In the genomic region with DNA sequence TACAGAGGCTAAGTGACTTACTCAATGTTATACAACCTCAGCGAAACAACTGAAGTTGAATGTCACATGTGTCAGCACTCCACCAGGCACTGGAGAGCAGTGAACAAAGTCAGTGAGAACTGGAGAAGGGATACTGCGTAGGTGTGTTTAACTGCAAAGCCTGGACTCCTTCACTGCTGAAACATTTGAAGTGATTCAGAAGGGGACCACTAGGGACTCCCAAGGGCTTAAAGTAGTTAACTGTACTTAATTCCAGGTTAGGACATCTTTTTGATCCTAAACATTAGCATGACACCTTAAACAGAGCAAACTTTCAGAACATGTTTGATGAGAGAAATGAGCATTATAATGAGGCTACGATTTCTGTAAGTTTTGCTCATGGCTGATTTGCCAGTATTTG, we compare ENCODE assay signal across 10 cellular contexts. TPM values are rescaled to one million over a fixed set of nuclear protein-coding genes. Genes with fewer than 3 reads are reported as not detected.
DNase-seq lines count a peak whose midpoint lies in the region; ATAC-seq, FAIRE-seq and TF ChIP-seq lines count a peak whose summit lies in the region.
"Had no signal": no experiment of that assay in that cellular context is flagged by ENCODE, and none has a peak within 500 bp of the region (broad histone marks: within the 10 kb centered on the region; RNA-seq: fewer than 3 reads in every experiment).

No MANE protein-coding gene starts in this region.

- H3K27ac Mint-ChIP-seq in glutamatergic neuron (ENCODE audit: unreplicated experiment): no peak overlapping the region
- H3K27ac Mint-ChIP-seq: activated CD4-positive, alpha-beta memory T cell treated with anti-CD3 and anti-CD28 coated beads, Interleukin-2, amount 10 ng/mL, durations not matched to agents 7 days and 5 days had no signal

- H3K4me3 ChIP-seq in HAP-1 (no peak overlapping the region), SK-N-SH (ENCODE audit: low read depth in 2 of 2, low read length in 1 of 2) (no peak overlapping the region)

- no peaks in the 10 kb centered on the region for H3F3A ChIP-seq in SK-N-SH (replicated peaks; ENCODE audit: insufficient read depth)

- no peak for TF ChIP-seq POLR2A in erythroblast (IDR thresholded peaks at IDR 0.05; ENCODE audit: low read length)

- H3K79me2 ChIP-seq in SK-N-SH (ENCODE audit: insufficient read depth): no peaks in the 10 kb centered on the region

- CTCF ChIA-PET in SK-N-SH (lab: Yijun Ruan, JAX): interaction anchor here (0.7 to 2.3 kb wide), 13 partner anchors 10 to 863 kb away, joined by 3 to 19 read pairs (median 5); no protein-coding TSS in a partner anchor

- H3K27me3 ChIP-seq in HAP-1 (ENCODE audit: low read depth) (peaks cover 10% of the 10 kb centered on the region), SK-N-SH (ENCODE audit: insufficient read depth) (no peaks in the 10 kb centered on the region)

- in situ Hi-C loops in HAP-1 (cut with MboI; ENCODE audit: low sequenced_read_pairs): loop anchor here (10.0 kb wide), 2 partner anchors 517 to 867 kb away; no protein-coding TSS in a partner anchor

- H3K9me3 Mint-ChIP-seq in glutamatergic neuron (ENCODE audit: unreplicated experiment): no peaks in the 10 kb centered on the region

- peaks cover 5% of the 10 kb centered on the region for H3K36me3 Mint-ChIP-seq in glutamatergic neuron (ENCODE audit: unreplicated experiment)

- H3K36me3 ChIP-seq in HAP-1 (replicated peaks): no peaks in the 10 kb centered on the region
- no peaks in the 10 kb centered on the region for H3K36me3 ChIP-seq in SK-N-SH (replicated peaks in 1 of 2; ENCODE audit: control insufficient read depth in 1 of 2, insufficient read depth in 2 of 2, low read length in 1 of 2)

- no peaks in the 10 kb centered on the region for H3K9me2 ChIP-seq in SK-N-SH

- no peaks in the 10 kb centered on the region for H3K4me1 ChIP-seq in HAP-1
- H3K4me1 ChIP-seq in SK-N-SH (ENCODE audit: control insufficient read depth in 1 of 2, insufficient read depth in 2 of 2, low read depth in 1 of 2, low read length in 1 of 2): no peaks in the 10 kb centered on the region

- no peak overlapping the region for H3K27ac ChIP-seq in SK-N-SH (ENCODE audit: low read depth in 2 of 2, low read length in 1 of 2)

- no peak for ATAC-seq in HG02870 (IDR thresholded peaks at IDR 0.05; ENCODE audit: unreplicated experiment)

- H3K4me1 Mint-ChIP-seq in glutamatergic neuron (ENCODE audit: low read depth, unreplicated experiment): no peaks in the 10 kb centered on the region

- H3K9ac ChIP-seq in SK-N-SH: no peak overlapping the region

- TF ChIP-seq EP300 in SK-N-SH (IDR thresholded peaks at IDR 0.05; ENCODE audit: borderline replicate concordance in 1 of 2, low read depth in 1 of 2, low read length in 1 of 2): no peak

- TF ChIP-seq CTCF in D721Med (IDR thresholded peaks at IDR 0.05; ENCODE audit: insufficient read depth, missing control alignments) (peak; percentile 11), SK-N-SH (IDR thresholded peaks at IDR 0.05) (peak; percentile 38; the same call in 1 of the 2 replicates), glutamatergic neuron (IDR thresholded peaks at IDR 0.05; ENCODE audit: partially characterized antibody, unreplicated experiment) (peak; percentile 19)

- DNase-seq in D721Med (ENCODE audit: insufficient read length, low spot score) (no peak), HAP-1 (ENCODE audit: low spot score in 2 of 2) (peak; percentile 24 to 25), SK-N-SH (no peak), glutamatergic neuron (no peak), NCI-H1048 (lab: John Stamatoyannopoulos, UW) (no peak), erythroblast (lab: John Stamatoyannopoulos, UW) (no peak)
- no peak for DNase-seq in stimulated activated CD4-positive, alpha-beta T cell treated with anti-CD3 and anti-CD28 coated beads, Interleukin-2, amount 100 ng/mL, for 48 hours
- DNase-seq: activated CD4-positive, alpha-beta memory T cell treated with anti-CD3 and anti-CD28 coated beads, Interleukin-2, amount 10 ng/mL, durations not matched to agents 7 days and 5 days had no signal

- no peaks in the 10 kb centered on the region for H4K20me1 ChIP-seq in SK-N-SH (ENCODE audit: insufficient read depth)

- POLR2A ChIA-PET in SK-N-SH (lab: Yijun Ruan, JAX): no interaction called here

- TF ChIP-seq RAD21 in SK-N-SH (IDR thresholded peaks at IDR 0.05; ENCODE audit: low read length): no peak

- H3K4me3 Mint-ChIP-seq in glutamatergic neuron (ENCODE audit: unreplicated experiment): no peak overlapping the region
- H3K4me3 Mint-ChIP-seq: activated CD4-positive, alpha-beta memory T cell treated with anti-CD3 and anti-CD28 coated beads, Interleukin-2, amount 10 ng/mL, durations not matched to agents 7 days and 5 days; IgD-negative memory B cell had no signal

- H2AFZ ChIP-seq in SK-N-SH (ENCODE audit: low read depth): no peak overlapping the region

- H3K27me3 Mint-ChIP-seq in glutamatergic neuron (ENCODE audit: unreplicated experiment): no peaks in the 10 kb centered on the region
- H3K27me3 Mint-ChIP-seq: activated CD4-positive, alpha-beta memory T cell treated with anti-CD3 and anti-CD28 coated beads, Interleukin-2, amount 10 ng/mL, durations not matched to agents 7 days and 5 days; IgD-negative memory B cell had no signal

- no peak for FAIRE-seq in D721Med (lab: Jason Lieb, UNC)

- WGBS in SK-N-SH (ENCODE audit: low lambda C conversion rate): 59% methylated on average over 3 of the region's 3 CpGs

- H3K4me2 ChIP-seq in SK-N-SH: no peak overlapping the region

- H3K9me3 ChIP-seq in HAP-1 (no peaks in the 10 kb centered on the region; the same call in 1 of the 2 replicates), SK-N-SH (peaks cover 10% of the 10 kb centered on the region; the same call in 1 of the 2 replicates)

TF ChIP-seq in SK-N-SH, 30 proteins besides CTCF, POLR2A, EP300 and RAD21:
- TF ChIP-seq, protein P1, sequence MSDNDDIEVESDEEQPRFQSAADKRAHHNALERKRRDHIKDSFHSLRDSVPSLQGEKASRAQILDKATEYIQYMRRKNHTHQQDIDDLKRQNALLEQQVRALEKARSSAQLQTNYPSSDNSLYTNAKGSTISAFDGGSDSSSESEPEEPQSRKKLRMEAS (IDR thresholded peaks at IDR 0.05; ENCODE audit: low read depth): no peak
- TF ChIP-seq, protein P2, sequence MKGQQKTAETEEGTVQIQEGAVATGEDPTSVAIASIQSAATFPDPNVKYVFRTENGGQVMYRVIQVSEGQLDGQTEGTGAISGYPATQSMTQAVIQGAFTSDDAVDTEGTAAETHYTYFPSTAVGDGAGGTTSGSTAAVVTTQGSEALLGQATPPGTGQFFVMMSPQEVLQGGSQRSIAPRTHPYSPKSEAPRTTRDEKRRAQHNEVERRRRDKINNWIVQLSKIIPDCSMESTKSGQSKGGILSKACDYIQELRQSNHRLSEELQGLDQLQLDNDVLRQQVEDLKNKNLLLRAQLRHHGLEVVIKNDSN (IDR thresholded peaks at IDR 0.05; ENCODE audit: borderline replicate concordance, low read depth): no peak
- TF ChIP-seq MEF2A (IDR thresholded peaks at IDR 0.05; ENCODE audit: borderline replicate concordance, low read depth): no peak
- TF ChIP-seq TAF1 (IDR thresholded peaks at IDR 0.05; ENCODE audit: borderline replicate concordance, low read depth, low read length): no peak
- no peak for TF ChIP-seq SMC3 (IDR thresholded peaks at IDR 0.05; ENCODE audit: low read depth, low read length)
- no peak for TF ChIP-seq YY1 (IDR thresholded peaks at IDR 0.05; ENCODE audit: low read depth)
- no peak for TF ChIP-seq GATA2 (CRISPR knock-in tag; IDR thresholded peaks at IDR 0.05)
- TF ChIP-seq, protein P3, sequence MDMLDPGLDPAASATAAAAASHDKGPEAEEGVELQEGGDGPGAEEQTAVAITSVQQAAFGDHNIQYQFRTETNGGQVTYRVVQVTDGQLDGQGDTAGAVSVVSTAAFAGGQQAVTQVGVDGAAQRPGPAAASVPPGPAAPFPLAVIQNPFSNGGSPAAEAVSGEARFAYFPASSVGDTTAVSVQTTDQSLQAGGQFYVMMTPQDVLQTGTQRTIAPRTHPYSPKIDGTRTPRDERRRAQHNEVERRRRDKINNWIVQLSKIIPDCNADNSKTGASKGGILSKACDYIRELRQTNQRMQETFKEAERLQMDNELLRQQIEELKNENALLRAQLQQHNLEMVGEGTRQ (IDR thresholded peaks at IDR 0.05; ENCODE audit: borderline replicate concordance, low read depth, low read length): no peak
- TF ChIP-seq, protein P4, sequence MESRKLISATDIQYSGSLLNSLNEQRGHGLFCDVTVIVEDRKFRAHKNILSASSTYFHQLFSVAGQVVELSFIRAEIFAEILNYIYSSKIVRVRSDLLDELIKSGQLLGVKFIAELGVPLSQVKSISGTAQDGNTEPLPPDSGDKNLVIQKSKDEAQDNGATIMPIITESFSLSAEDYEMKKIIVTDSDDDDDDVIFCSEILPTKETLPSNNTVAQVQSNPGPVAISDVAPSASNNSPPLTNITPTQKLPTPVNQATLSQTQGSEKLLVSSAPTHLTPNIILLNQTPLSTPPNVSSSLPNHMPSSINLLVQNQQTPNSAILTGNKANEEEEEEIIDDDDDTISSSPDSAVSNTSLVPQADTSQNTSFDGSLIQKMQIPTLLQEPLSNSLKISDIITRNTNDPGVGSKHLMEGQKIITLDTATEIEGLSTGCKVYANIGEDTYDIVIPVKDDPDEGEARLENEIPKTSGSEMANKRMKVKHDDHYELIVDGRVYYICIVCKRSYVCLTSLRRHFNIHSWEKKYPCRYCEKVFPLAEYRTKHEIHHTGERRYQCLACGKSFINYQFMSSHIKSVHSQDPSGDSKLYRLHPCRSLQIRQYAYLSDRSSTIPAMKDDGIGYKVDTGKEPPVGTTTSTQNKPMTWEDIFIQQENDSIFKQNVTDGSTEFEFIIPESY (IDR thresholded peaks at IDR 0.05; ENCODE audit: borderline replicate concordance, low read depth): no peak
- no peak for TF ChIP-seq MXI1 (IDR thresholded peaks at IDR 0.05; ENCODE audit: low read depth, low read length)
- TF ChIP-seq ELF1 (IDR thresholded peaks at IDR 0.05): no peak
- no peak for TF ChIP-seq SIN3A (IDR thresholded peaks at IDR 0.05; ENCODE audit: borderline replicate concordance, low read depth, low read length)
- no peak for TF ChIP-seq FOXM1 (IDR thresholded peaks at IDR 0.05; ENCODE audit: low read depth)
- TF ChIP-seq TEAD4 (IDR thresholded peaks at IDR 0.05; ENCODE audit: borderline replicate concordance, insufficient read depth): no peak
- no peak for TF ChIP-seq TCF12 (IDR thresholded peaks at IDR 0.05)
- no peak for TF ChIP-seq NFIC (IDR thresholded peaks at IDR 0.05; ENCODE audit: borderline replicate concordance)
- TF ChIP-seq FOXJ3 (CRISPR knock-in tag; IDR thresholded peaks at IDR 0.05): no peak
- no peak for TF ChIP-seq RXRA (IDR thresholded peaks at IDR 0.05; ENCODE audit: borderline replicate concordance, low read depth)
- no peak for TF ChIP-seq FOSL2 (IDR thresholded peaks at IDR 0.05; ENCODE audit: borderline replicate concordance, low read depth)
- no peak for TF ChIP-seq CHD2 (IDR thresholded peaks at IDR 0.05; ENCODE audit: low read length, partially characterized antibody)

RNA-seq across cellular contexts. Expression of a gene that starts 45.0 kb away (rescaled TPM):
- polyA plus RNA-seq in SK-N-SH (2012; rRNA removed): 1.7 and 2.1 TPM in 2 replicates
- 1.7 and 2.0 TPM in 2 replicates for polyA plus RNA-seq in SK-N-SH (2012; cell fraction: cytosol; rRNA removed)
- 1.7 and 2.7 TPM in 2 replicates for polyA plus RNA-seq in SK-N-SH (2012; cell fraction: nucleus; rRNA removed)
- 6.4 TPM for total RNA-seq in glutamatergic neuron (ENCODE audit: unreplicated experiment)

Comparison
In these comparisons a context has a peak if more than half of its experiments do, and no peak if none do; other contexts are left out.
1. DNase-seq: peak in HAP-1 (2 of 2); none in D721Med (single experiment), SK-N-SH (single experiment), glutamatergic neuron (single experiment), NCI-H1048 (single experiment), stimulated activated CD4-positive, alpha-beta T cell treated with anti-CD3 and anti-CD28 coated beads, Interleukin-2, amount 100 ng/mL, for 48 hours (0 of 2) and erythroblast (0 of 2).
2. Peak in every context shown above with its lines, with median percentiles within 50 percentile points of each other: CTCF ChIP-seq.